8 cellular contexts compared by ENCODE assay signal in genomic region chr1:19485362-19486187, GRCh38. TPM values are rescaled to one million over a fixed set of nuclear protein-coding genes. Genes with fewer than 3 reads are reported as not detected.
A peak's percentile ranks its signal among the peaks of the same experiment; 100 is the strongest.
DNase-seq lines count a peak whose midpoint lies in the region; ATAC-seq and TF ChIP-seq lines count a peak whose summit lies in the region.

TSS of gene CAPZB (minus strand) at chr1:19485539. CDS start at chr1:19485438, 101 bp downstream.

- peak; percentile 67 for ATAC-seq in GM21423 (IDR thresholded peaks at IDR 0.05; ENCODE audit: unreplicated experiment)

- intact Hi-C loops in OCI-LY7 (cut with micrococcal nuclease; ENCODE audit: unreplicated experiment), result loop anchor here (1.0 to 5.0 kb wide), 3 partner anchors 8 to 97 kb away; no protein-coding TSS in a partner anchor

- H3K36me3 ChIP-seq in HUES48 (ENCODE audit: control insufficient read depth, insufficient read depth, low read length) (peaks cover 19% of the 10 kb centered on the region), OCI-LY7 (ENCODE audit: insufficient read depth, low read length) (peaks cover 18% of the 10 kb centered on the region; the same call in 1 of the 2 replicates)

- peaks cover 30% of the 10 kb centered on the region for H4K20me1 ChIP-seq in OCI-LY7 (ENCODE audit: insufficient read depth, low read length)

- H3K4me3 ChIP-seq in HUES48 (ENCODE audit: low read depth, low read length) (peak within 1 kb of the TSS; percentile 95), OCI-LY7 (ENCODE audit: low read depth, low read length, poor library complexity, severe bottlenecking) (peak within 1 kb of the TSS; percentile 98)

- no peak for TF ChIP-seq CTCF in OCI-LY7 (conservative IDR thresholded peaks at IDR 0.05; ENCODE audit: low read length)

- H3K27me3 ChIP-seq in HUES48 (ENCODE audit: control insufficient read depth, insufficient read depth, low read length), result no peaks in the 10 kb centered on the region

- no TSS peak for BruUV-seq in OCI-LY7 (replicated peaks; lab: Mats Ljungman, UMichigan)

- DNase-seq in D341Med (ENCODE audit: low spot score) (peak; percentile 98), OCI-LY7 (ENCODE audit: low spot score) (peak; percentile 93), activated T-cell treated with anti-CD3 and anti-CD28 coated beads for 48 hours (ENCODE audit: low read depth) (peak; percentile 97), epithelial cell of prostate (ENCODE audit: low read depth, low spot score) (peak; percentile 41), mucosa of gallbladder (ENCODE audit: low spot score) (peak; percentile 94)
- peak; percentile 95 for DNase-seq in stimulated activated CD8-positive, alpha-beta memory T cell treated with anti-CD3 and anti-CD28 coated beads, Interleukin-4, amount 100 ng/mL, for 24 hours (ENCODE audit: low read depth)

- peaks cover 48% of the 10 kb centered on the region for H3K4me1 ChIP-seq in HUES48 (ENCODE audit: control insufficient read depth, insufficient read depth, low read length)
- peaks cover 39% of the 10 kb centered on the region for H3K4me1 ChIP-seq in OCI-LY7 (ENCODE audit: insufficient read depth, low read length, poor library complexity, severe bottlenecking)

- peaks cover 55% of the 10 kb centered on the region for H3K79me2 ChIP-seq in OCI-LY7 (ENCODE audit: insufficient read depth, low read depth, low read length)

- POLR2A ChIA-PET in OCI-LY7 (lab: Charles Lee), result no interaction called here

- peak within 1 kb of the TSS; percentile 98 for H3K27ac ChIP-seq in HUES48 (ENCODE audit: low read depth, low read length)
- peak within 1 kb of the TSS; percentile 66 for H3K27ac ChIP-seq in OCI-LY7 (ENCODE audit: low read depth, low read length, poor library complexity, severe bottlenecking)
- H3K27ac ChIP-seq in epithelial cell of prostate, result peak within 1 kb of the TSS; percentile 95

- no peaks in the 10 kb centered on the region for H3K9me2 ChIP-seq in OCI-LY7 (ENCODE audit: insufficient read depth, low read length)

- H2AFZ ChIP-seq in OCI-LY7 (ENCODE audit: low read length), result peak within 1 kb of the TSS; percentile 43

- no peaks in the 10 kb centered on the region for H3K9me3 ChIP-seq in HUES48 (ENCODE audit: control insufficient read depth, insufficient read depth, low read length)
- H3K9me3 ChIP-seq in OCI-LY7 (ENCODE audit: low read length), result no peaks in the 10 kb centered on the region

- peak within 1 kb of the TSS; percentile 98 for H3K4me2 ChIP-seq in OCI-LY7 (ENCODE audit: low read length)

- CTCF ChIA-PET in OCI-LY7 (lab: Charles Lee; ENCODE audit: unreplicated experiment), result interaction anchor here (0.6 kb wide), 1 partner anchor 18 kb away, joined by 6 read pairs; no protein-coding TSS in a partner anchor

- peak within 1 kb of the TSS; percentile 78 for H3K9ac ChIP-seq in HUES48 (ENCODE audit: low read depth, low read length)

RNA-seq across cellular contexts. Expression of gene CAPZB, which starts in this region (rescaled TPM):
- 56.1 and 61.3 TPM in 2 replicates for total RNA-seq in OCI-LY7 (2014; rRNA removed; shearing (Covaris generic))
- total RNA-seq in OCI-LY7 (2022) (187 and 190 TPM in 2 replicates), mucosa of gallbladder (255 TPM)

Comparison
In these comparisons a context has a peak if more than half of its experiments do, and no peak if none do; other contexts are left out.
1. Peak in every context shown above with its lines: DNase-seq, ATAC-seq, H3K4me3 ChIP-seq and H3K27ac ChIP-seq.
2. DNase-seq: peak in every context shown above with its lines; median percentile 98 in D341Med; 97 in activated T-cell treated with anti-CD3 and anti-CD28 coated beads for 48 hours; 95 in stimulated activated CD8-positive, alpha-beta memory T cell treated with anti-CD3 and anti-CD28 coated beads, Interleukin-4, amount 100 ng/mL, for 24 hours; 94 in mucosa of gallbladder; 93 in OCI-LY7; 41 in epithelial cell of prostate.